Comparison of ENCODE assay signal across 8 cellular contexts in the genomic region with DNA sequence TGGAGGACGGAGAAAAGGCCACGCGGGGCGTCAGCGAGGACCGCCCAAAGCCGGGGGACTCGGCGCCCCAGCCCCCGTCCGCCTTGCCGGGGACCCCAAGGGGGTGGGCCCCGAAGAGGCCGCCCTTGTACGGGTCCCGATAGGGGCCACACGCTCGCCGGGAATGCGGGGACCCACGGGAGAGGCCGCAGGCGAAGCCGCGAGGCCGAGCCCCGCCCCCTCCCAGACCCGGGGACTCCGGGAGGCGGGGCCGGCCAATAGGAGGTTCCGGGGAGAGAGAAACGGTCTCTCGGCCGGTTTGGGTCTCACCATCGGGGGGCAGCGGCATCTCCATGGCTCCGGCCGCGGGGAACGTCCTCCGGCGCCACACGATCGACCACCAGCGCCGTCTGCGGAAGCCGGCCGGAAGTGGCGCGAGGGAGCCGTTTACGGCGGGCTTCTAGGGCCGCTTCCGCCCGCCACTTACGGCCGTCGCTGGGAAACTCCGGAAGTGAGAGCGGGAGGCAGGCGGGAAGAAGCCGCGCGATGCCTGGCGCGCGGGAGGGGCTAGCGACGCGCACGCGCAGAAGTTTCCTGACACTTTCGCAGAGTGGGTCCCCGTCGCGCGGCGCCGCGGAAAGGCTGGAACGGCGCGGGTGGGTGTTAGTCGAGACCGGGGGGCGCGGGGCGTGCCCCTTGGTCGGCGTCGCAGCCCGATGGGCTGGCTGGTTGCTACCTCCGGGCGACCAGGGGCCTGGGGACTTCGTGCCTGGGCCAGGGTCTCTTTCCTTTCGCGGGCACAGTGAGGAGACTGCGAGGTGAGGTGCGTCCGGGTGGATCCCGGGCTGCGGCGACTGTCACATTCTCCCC. TPM values are rescaled to one million over a fixed set of nuclear protein-coding genes. Genes with fewer than 3 reads are reported as not detected.
DNase-seq lines count a peak whose midpoint lies in the region; ATAC-seq and TF ChIP-seq lines count a peak whose summit lies in the region.

A gene with protein sequence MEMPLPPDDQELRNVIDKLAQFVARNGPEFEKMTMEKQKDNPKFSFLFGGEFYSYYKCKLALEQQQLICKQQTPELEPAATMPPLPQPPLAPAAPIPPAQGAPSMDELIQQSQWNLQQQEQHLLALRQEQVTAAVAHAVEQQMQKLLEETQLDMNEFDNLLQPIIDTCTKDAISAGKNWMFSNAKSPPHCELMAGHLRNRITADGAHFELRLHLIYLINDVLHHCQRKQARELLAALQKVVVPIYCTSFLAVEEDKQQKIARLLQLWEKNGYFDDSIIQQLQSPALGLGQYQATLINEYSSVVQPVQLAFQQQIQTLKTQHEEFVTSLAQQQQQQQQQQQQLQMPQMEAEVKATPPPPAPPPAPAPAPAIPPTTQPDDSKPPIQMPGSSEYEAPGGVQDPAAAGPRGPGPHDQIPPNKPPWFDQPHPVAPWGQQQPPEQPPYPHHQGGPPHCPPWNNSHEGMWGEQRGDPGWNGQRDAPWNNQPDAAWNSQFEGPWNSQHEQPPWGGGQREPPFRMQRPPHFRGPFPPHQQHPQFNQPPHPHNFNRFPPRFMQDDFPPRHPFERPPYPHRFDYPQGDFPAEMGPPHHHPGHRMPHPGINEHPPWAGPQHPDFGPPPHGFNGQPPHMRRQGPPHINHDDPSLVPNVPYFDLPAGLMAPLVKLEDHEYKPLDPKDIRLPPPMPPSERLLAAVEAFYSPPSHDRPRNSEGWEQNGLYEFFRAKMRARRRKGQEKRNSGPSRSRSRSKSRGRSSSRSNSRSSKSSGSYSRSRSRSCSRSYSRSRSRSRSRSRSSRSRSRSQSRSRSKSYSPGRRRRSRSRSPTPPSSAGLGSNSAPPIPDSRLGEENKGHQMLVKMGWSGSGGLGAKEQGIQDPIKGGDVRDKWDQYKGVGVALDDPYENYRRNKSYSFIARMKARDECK (minus strand): TSS at position 393 of the 849 bp plus-strand sequence. CDS start 59 bp downstream, at position 334.

- H3K36me3 Mint-ChIP-seq in activated naive CD8-positive, alpha-beta T cell, result peaks cover 6% of the 10 kb centered on the region
- H3K36me3 Mint-ChIP-seq in glutamatergic neuron (ENCODE audit: unreplicated experiment), result no peaks in the 10 kb centered on the region

- ATAC-seq in HG02642 (IDR thresholded peaks at IDR 0.05; ENCODE audit: poor library complexity, unreplicated experiment) (peak; percentile 80), thoracic aorta (ENCODE audit: insufficient number of reproducible peaks, low FRiP score, low read depth) (peak; percentile 95)

- peak; percentile 98 for DNase-seq in GM10266 (ENCODE audit: extremely low spot score)
- peak; percentile 93 for DNase-seq in NCI-H1105 treated with DMSO at 0.1 percent for 48 hours (lab: John Stamatoyannopoulos, UW)
- DNase-seq in SKM-1 treated with dmso at 0.1 percent for 144 hours (lab: John Stamatoyannopoulos, UW; ENCODE audit: unreplicated experiment), result peak; percentile 91
- DNase-seq in glutamatergic neuron, result peak; percentile 94
- peak; percentile 100 for DNase-seq in osteoblast (ENCODE audit: insufficient read length, low spot score, missing footprints)
- DNase-seq in thoracic aorta (ENCODE audit: low spot score), result peak; percentile 65

- H3K27me3 ChIP-seq in osteoblast (ENCODE audit: insufficient read depth, low read length) (no peaks in the 10 kb centered on the region), thoracic aorta (replicated peaks; ENCODE audit: insufficient read depth) (no peaks in the 10 kb centered on the region)

- H3K27ac Mint-ChIP-seq in activated naive CD8-positive, alpha-beta T cell, result peak within 1 kb of the TSS; percentile 94
- H3K27ac Mint-ChIP-seq in glutamatergic neuron (ENCODE audit: unreplicated experiment), result peak within 1 kb of the TSS; percentile 69

- peaks cover 55% of the 10 kb centered on the region for H3K4me1 Mint-ChIP-seq in activated naive CD8-positive, alpha-beta T cell (ENCODE audit: low read depth)
- peaks cover 10% of the 10 kb centered on the region for H3K4me1 Mint-ChIP-seq in glutamatergic neuron (ENCODE audit: low read depth, unreplicated experiment)

- H3K9me3 Mint-ChIP-seq in activated naive CD8-positive, alpha-beta T cell (ENCODE audit: low read depth), result no peaks in the 10 kb centered on the region
- no peaks in the 10 kb centered on the region for H3K9me3 Mint-ChIP-seq in glutamatergic neuron (ENCODE audit: unreplicated experiment)

- H3K4me3 Mint-ChIP-seq in activated naive CD8-positive, alpha-beta T cell, result peak within 1 kb of the TSS; percentile 96
- H3K4me3 Mint-ChIP-seq in glutamatergic neuron (ENCODE audit: unreplicated experiment), result peak within 1 kb of the TSS; percentile 89

- H3K9me3 ChIP-seq in osteoblast (ENCODE audit: low read depth, low read length), result no peaks in the 10 kb centered on the region
- no peaks in the 10 kb centered on the region for H3K9me3 ChIP-seq in thoracic aorta

- no peaks in the 10 kb centered on the region for H3K27me3 Mint-ChIP-seq in activated naive CD8-positive, alpha-beta T cell
- peaks cover 4% of the 10 kb centered on the region for H3K27me3 Mint-ChIP-seq in glutamatergic neuron (ENCODE audit: unreplicated experiment)

- H3K79me2 ChIP-seq in osteoblast (ENCODE audit: insufficient read depth, low read length), result peaks cover 74% of the 10 kb centered on the region

- H2AFZ ChIP-seq in osteoblast (ENCODE audit: low read length), result peak within 1 kb of the TSS; percentile 71

- peaks cover 37% of the 10 kb centered on the region for H4K20me1 ChIP-seq in osteoblast (ENCODE audit: insufficient read depth, low read length)

- peak within 1 kb of the TSS; percentile 98 for H3K4me2 ChIP-seq in osteoblast (ENCODE audit: insufficient read depth, low read length)

- H3K4me3 ChIP-seq in osteoblast (ENCODE audit: insufficient read depth, low read length), result peak within 1 kb of the TSS; percentile 99
- peak within 1 kb of the TSS; percentile 94 for H3K4me3 ChIP-seq in thoracic aorta

- TF ChIP-seq CTCF in GM10266 (IDR thresholded peaks at IDR 0.05; ENCODE audit: control insufficient read depth, insufficient read depth, low read depth, missing control alignments) (no peak), glutamatergic neuron (IDR thresholded peaks at IDR 0.05; ENCODE audit: partially characterized antibody, unreplicated experiment) (no peak), osteoblast (IDR thresholded peaks at IDR 0.05; ENCODE audit: extremely low read depth, low read depth, low read length) (no peak), thoracic aorta (IDR thresholded peaks at IDR 0.05) (no peak)

- H3K27ac ChIP-seq in osteoblast (ENCODE audit: low read depth, low read length) (peak within 1 kb of the TSS; percentile 85), thoracic aorta (peak within 1 kb of the TSS; percentile 70 to 79)

- H3K36me3 ChIP-seq in osteoblast (ENCODE audit: insufficient read depth, low read length) (peaks cover 16% of the 10 kb centered on the region), thoracic aorta (peaks cover 5% of the 10 kb centered on the region)

- H3K4me1 ChIP-seq in osteoblast (ENCODE audit: insufficient read depth, low read length) (peaks cover 9% of the 10 kb centered on the region), thoracic aorta (ENCODE audit: control insufficient read depth in 1 of 2, low read depth in 2 of 2) (peaks cover 22 to 45% of the 10 kb centered on the region in 2 donors)

RNA-seq across cellular contexts. Expression of the gene that starts here (rescaled TPM):
- total RNA-seq in glutamatergic neuron (ENCODE audit: unreplicated experiment) (50.7 TPM), osteoblast (5.8 and 6.5 TPM in 2 replicates), thoracic aorta (10 to 100 TPM in 1 of 2 donors, 1 to 10 TPM in 1; 9.3 to 18.4 TPM)

Comparison
In these comparisons a context has a peak if more than half of its experiments do, and no peak if none do; other contexts are left out.
1. Peak in every context shown above with its lines: DNase-seq, ATAC-seq, H3K4me3 ChIP-seq and H3K27ac ChIP-seq.